11 cellular contexts compared by ENCODE assay signal in genomic region chr2:36404312-36404711, GRCh38. TPM values are rescaled to one million over a fixed set of nuclear protein-coding genes. Genes with fewer than 3 reads are reported as not detected.
DNase-seq lines count a peak whose midpoint lies in the region; ATAC-seq and TF ChIP-seq lines count a peak whose summit lies in the region.
"Had no signal": no experiment of that assay in that cellular context is flagged by ENCODE, and none has a peak within 500 bp of the region (broad histone marks: within the 10 kb centered on the region; RNA-seq: fewer than 3 reads in every experiment).

No MANE protein-coding gene starts in this region.

- no peak overlapping the region for H2BK5ac ChIP-seq in neuronal stem cell (ENCODE audit: low read length)

- H3K36me3 ChIP-seq in BLaER1 treated with 17β-estradiol and CSF1 and Interleukin-3, amounts not matched to agents 10 nM and 100 nM, result peaks cover 0 to 29% (median 9%) of the 10 kb centered on the region in 11 experiments; a peak in 14 of 22 replicates
- H3K36me3 ChIP-seq in neuronal stem cell (replicated peaks in 1 of 2; ENCODE audit: control insufficient read depth in 2 of 2, insufficient read depth in 2 of 2, low read length in 2 of 2), result no peaks in the 10 kb centered on the region
- H3K36me3 ChIP-seq: BE2C had no signal

- peak; percentile 62 for DNase-seq in NCI-H82 treated with DMSO at 0.1 percent for 48 hours (lab: John Stamatoyannopoulos, UW; ENCODE audit: unreplicated experiment)
- DNase-seq in fibroblast of villous mesenchyme (ENCODE audit: low read depth), result peak; percentile 29
- no peak for DNase-seq in HPDE6-E6E7 (ENCODE audit: extremely low spot score)
- DNase-seq in neuronal stem cell (ENCODE audit: low spot score), result no peak
- no peak for DNase-seq in HUDEP-2 (lab: John Stamatoyannopoulos, UW; ENCODE audit: unreplicated experiment in 76 of 76)
- DNase-seq in foreskin fibroblast, result no peak
- DNase-seq: BE2C had no signal

- H3K4ac ChIP-seq in neuronal stem cell (ENCODE audit: low read length), result no peak overlapping the region

- no peak overlapping the region for H3K23ac ChIP-seq in neuronal stem cell (ENCODE audit: low read depth, low read length, poor library complexity)

- H3K4me3 ChIP-seq in BLaER1 treated with 17β-estradiol and CSF1 and Interleukin-3, amounts not matched to agents 10 nM and 100 nM, result no peak overlapping the region
- H3K4me3 ChIP-seq in fibroblast of villous mesenchyme (ENCODE audit: low read depth, low read length), result no peak overlapping the region
- no peak overlapping the region for H3K4me3 ChIP-seq in neuronal stem cell (ENCODE audit: low read length in 2 of 2)
- H3K4me3 ChIP-seq in foreskin fibroblast (ENCODE audit: low read depth in 1 of 2, low read length in 2 of 2), result no peak overlapping the region
- H3K4me3 ChIP-seq: K562, SK-N-MC had no signal

- no CpG with 5 or more reads among the region's 3 CpGs for WGBS in neuronal stem cell (ENCODE audit: extremely low coverage in 2 of 2, insufficient read length in 2 of 2, insufficient replicate concordance in 1 of 2), 2 donors

- peaks cover 19 to 25% (median 21%) of the 10 kb centered on the region in 10 experiments for H3K4me1 ChIP-seq in BLaER1 treated with 17β-estradiol and CSF1 and Interleukin-3, amounts not matched to agents 10 nM and 100 nM
- peaks cover 0 to 8% of the 10 kb centered on the region in 2 donors for H3K4me1 ChIP-seq in neuronal stem cell (ENCODE audit: control insufficient read depth in 2 of 2, insufficient read depth in 1 of 2, low read depth in 1 of 2, low read length in 2 of 2)
- H3K4me1 ChIP-seq: BE2C had no signal

- no peak overlapping the region for H2BK12ac ChIP-seq in neuronal stem cell (ENCODE audit: low read length)

- ATAC-seq in GM21786 (IDR thresholded peaks at IDR 0.05; ENCODE audit: unreplicated experiment), result peak; percentile 26
- ATAC-seq: K562 had no signal

- H4K20me1 ChIP-seq in BLaER1 treated with 17β-estradiol and CSF1 and Interleukin-3, amounts not matched to agents 10 nM and 100 nM, result peaks cover 0 to 12% (median 0%) of the 10 kb centered on the region in 11 experiments; a peak in 3 of 22 replicates

- no peaks in the 10 kb centered on the region for H3K27me3 ChIP-seq in BLaER1 treated with 17β-estradiol and CSF1 and Interleukin-3, amounts not matched to agents 10 nM and 100 nM
- no peaks in the 10 kb centered on the region for H3K27me3 ChIP-seq in neuronal stem cell (ENCODE audit: control insufficient read depth in 3 of 3, insufficient read depth in 3 of 3, low read depth in 1 of 3, low read length in 3 of 3)
- H3K27me3 ChIP-seq: BE2C had no signal

- no peak overlapping the region for H2BK120ac ChIP-seq in neuronal stem cell (ENCODE audit: low read depth, low read length)

- no peak overlapping the region for H3K18ac ChIP-seq in neuronal stem cell (ENCODE audit: low read length)

- H3K4me2 ChIP-seq in BLaER1 treated with 17β-estradiol and CSF1 and Interleukin-3, amounts not matched to agents 10 nM and 100 nM, result peak overlapping the region; percentile 47 to 79 (median 62); a peak in 21 of 22 replicates
- H3K4me2 ChIP-seq in neuronal stem cell (ENCODE audit: insufficient read depth, low read length, poor library complexity, severe bottlenecking), result no peak overlapping the region

- H3K27ac ChIP-seq in BLaER1 treated with 17β-estradiol and CSF1 and Interleukin-3, amounts not matched to agents 10 nM and 100 nM, result no peak overlapping the region
- no peak overlapping the region for H3K27ac ChIP-seq in neuronal stem cell (replicated peaks; ENCODE audit: low read length)
- H3K27ac ChIP-seq: SK-N-MC had no signal

- H3K9ac ChIP-seq in BLaER1 treated with 17β-estradiol and CSF1 and Interleukin-3, amounts not matched to agents 10 nM and 100 nM, result no peak overlapping the region
- H3K9ac ChIP-seq in neuronal stem cell (ENCODE audit: low read depth, low read length, poor library complexity), result no peak overlapping the region

- no peaks in the 10 kb centered on the region for H3K79me1 ChIP-seq in neuronal stem cell (ENCODE audit: low read depth, low read length)

- no peak for TF ChIP-seq CTCF in fibroblast of villous mesenchyme (IDR thresholded peaks at IDR 0.05; ENCODE audit: insufficient read depth, low read depth, low read length)
- no peak for TF ChIP-seq CTCF in foreskin fibroblast (IDR thresholded peaks at IDR 0.05; ENCODE audit: low read depth, low read length)

- H2AFZ ChIP-seq in neuronal stem cell (ENCODE audit: low read length), result no peak overlapping the region

- H2BK15ac ChIP-seq in neuronal stem cell (ENCODE audit: low read length), result no peak overlapping the region

- no peak overlapping the region for H2AK5ac ChIP-seq in neuronal stem cell (ENCODE audit: low read depth, low read length)

- H4K91ac ChIP-seq in neuronal stem cell (ENCODE audit: low read depth, low read length, poor library complexity), result no peak overlapping the region

- no peaks in the 10 kb centered on the region for H3K9me3 ChIP-seq in BLaER1 treated with 17β-estradiol and CSF1 and Interleukin-3, amounts not matched to agents 10 nM and 100 nM (replicated peaks in 1 of 11)
- no peaks in the 10 kb centered on the region for H3K9me3 ChIP-seq in neuronal stem cell (replicated peaks in 1 of 2; ENCODE audit: control insufficient read depth in 2 of 2, insufficient read depth in 1 of 2, low read depth in 1 of 2, low read length in 2 of 2)
- H3K9me3 ChIP-seq: BE2C had no signal

- no peak overlapping the region for H3K14ac ChIP-seq in neuronal stem cell (ENCODE audit: low read length)

- no peak overlapping the region for H4K8ac ChIP-seq in neuronal stem cell (ENCODE audit: low read depth, low read length)

RNA-seq across cellular contexts. Expression of gene CRIM1, which starts 48.7 kb away (rescaled TPM):
- total RNA-seq in fibroblast of villous mesenchyme, result 729 and 949 TPM in 2 replicates
- 7.8 TPM for polyA plus RNA-seq in neuronal stem cell (2013, experiment 1 of 2)
- 8.2 TPM for polyA plus RNA-seq in neuronal stem cell (2013, experiment 2 of 2)

Comparison
In these comparisons a context has a peak if more than half of its experiments do, and no peak if none do; other contexts are left out.
1. DNase-seq: peak in NCI-H82 treated with DMSO at 0.1 percent for 48 hours (single experiment) and fibroblast of villous mesenchyme (single experiment); none in HPDE6-E6E7 (single experiment), neuronal stem cell (single experiment), HUDEP-2 (0 of 76) and foreskin fibroblast (0 of 2).